ENCODE assay signal across 8 cellular contexts in genomic region chr7:103073989-103074518, GRCh38. TPM values are rescaled to one million over a fixed set of nuclear protein-coding genes. Genes with fewer than 3 reads are reported as not detected.
DNase-seq lines count a peak whose midpoint lies in the region; ATAC-seq and TF ChIP-seq lines count a peak whose summit lies in the region.

No MANE protein-coding gene starts in this region.

- POLR2A ChIA-PET in CD4-positive, alpha-beta T cell (lab: Charles Lee): interaction anchor here (1.2 to 2.4 kb wide), 9 partner anchors 8 to 326 kb away, joined by 3 to 20 read pairs (median 7); partner anchors contain the start of genes FAM185A, NAPEPLD and PSMC2

- no peak overlapping the region for H2BK15ac ChIP-seq in mesendoderm (replicated peaks; ENCODE audit: low read depth)

- no peak overlapping the region for H3K18ac ChIP-seq in mesendoderm (ENCODE audit: low read length)

- H3K27ac Mint-ChIP-seq in CD4-positive, alpha-beta T cell: peak overlapping the region; percentile 74
- H3K27ac Mint-ChIP-seq in brain: peak overlapping the region; percentile 72 to 90 (median 80)

- no peak overlapping the region for H3K23ac ChIP-seq in mesendoderm (ENCODE audit: low read length)

- H3K4me1 ChIP-seq in mesendoderm (ENCODE audit: control insufficient read depth, low read depth, low read length) (peaks cover 3% of the 10 kb centered on the region), aorta (ENCODE audit: control insufficient read depth in 1 of 2, insufficient read depth in 2 of 2, low read length in 2 of 2) (no peaks in the 10 kb centered on the region)

- peak overlapping the region; percentile 42 for H3K27ac ChIP-seq in CD4-positive, alpha-beta T cell (ENCODE audit: low read depth, low read length)
- no peak overlapping the region for H3K27ac ChIP-seq in mesendoderm (ENCODE audit: low read depth, low read length)
- H3K27ac ChIP-seq in aorta (ENCODE audit: low read depth in 1 of 2, low read length in 2 of 2): peak overlapping the region; percentile 18 to 78

- peaks cover 5% of the 10 kb centered on the region for H3K79me1 ChIP-seq in mesendoderm (ENCODE audit: low read length)

- H3K27me3 ChIP-seq in CD4-positive, alpha-beta T cell (ENCODE audit: control insufficient read depth, insufficient read depth, low read length): no peaks in the 10 kb centered on the region
- H3K27me3 ChIP-seq in mesendoderm (ENCODE audit: insufficient read depth, low read length, poor library complexity) (no peaks in the 10 kb centered on the region), aorta (ENCODE audit: control insufficient read depth in 1 of 2, insufficient read depth in 2 of 2, low read length in 1 of 2) (no peaks in the 10 kb centered on the region)

- H3K9me3 ChIP-seq in CD4-positive, alpha-beta T cell (ENCODE audit: control insufficient read depth, low read length): no peaks in the 10 kb centered on the region
- no peaks in the 10 kb centered on the region for H3K9me3 ChIP-seq in aorta (ENCODE audit: control insufficient read depth, low read length)

- peaks cover 9% of the 10 kb centered on the region for H3K79me2 ChIP-seq in mesendoderm (ENCODE audit: control insufficient read depth, insufficient read depth, low read length)

- H3K9ac ChIP-seq in mesendoderm (ENCODE audit: low read length): peak overlapping the region; percentile 68

- no peak overlapping the region for H2AK5ac ChIP-seq in mesendoderm (ENCODE audit: low read length)

- intact Hi-C loops in CD4-positive, alpha-beta T cell (cut with DNase I, micrococcal nuclease): loop anchor here (2.0 to 10.0 kb wide), 6 partner anchors 75 to 1259 kb away; partner anchors contain the start of genes NAPEPLD (in 2 of the 2), CUX1 (in 1 of the 2), FAM185A (in 1 of the 2) and ORC5 (in 1 of the 2)
- intact Hi-C loops in aorta (cut with DNase I): loop anchor here in 1 of 2 donors (2.0 kb wide), 1 partner anchor 75 kb away; the partner anchor contains the start of gene NAPEPLD

- ATAC-seq in CD4-positive, alpha-beta T cell (ENCODE audit: poor library complexity): no peak
- ATAC-seq in aorta (ENCODE audit: low FRiP score) (no peak), HG03039 (IDR thresholded peaks at IDR 0.05; ENCODE audit: unreplicated experiment) (no peak), HG03097 (IDR thresholded peaks at IDR 0.05; ENCODE audit: low FRiP score, unreplicated experiment) (no peak)

- H3K36me3 ChIP-seq in mesendoderm (ENCODE audit: control insufficient read depth, insufficient read depth, low read length): no peaks in the 10 kb centered on the region
- no peaks in the 10 kb centered on the region for H3K36me3 ChIP-seq in aorta (ENCODE audit: control insufficient read depth in 1 of 2, insufficient read depth in 2 of 2, low read length in 1 of 2)

- H4K5ac ChIP-seq in mesendoderm (ENCODE audit: low read length): no peak overlapping the region

- no peaks in the 10 kb centered on the region for H3K27me3 Mint-ChIP-seq in CD4-positive, alpha-beta T cell
- H3K27me3 Mint-ChIP-seq in brain: peaks cover 7% of the 10 kb centered on the region

- peaks cover 30% of the 10 kb centered on the region for H3K4me1 Mint-ChIP-seq in CD4-positive, alpha-beta T cell (ENCODE audit: low read depth)
- peaks cover 43% of the 10 kb centered on the region for H3K4me1 Mint-ChIP-seq in brain

- peak overlapping the region; percentile 85 for H3K4me3 Mint-ChIP-seq in CD4-positive, alpha-beta T cell
- H3K4me3 Mint-ChIP-seq in brain: peak overlapping the region; percentile 90 to 94 (median 90)

- no peak for DNase-seq in CD4-positive, alpha-beta T cell
- DNase-seq in LNCaP clone FGC (ENCODE audit: low read depth) (no peak), mesendoderm (peak; percentile 26), aorta (no peak), SKM-1 (lab: John Stamatoyannopoulos, UW; ENCODE audit: unreplicated experiment) (no peak)

- peak overlapping the region; percentile 76 for H3K4me2 ChIP-seq in mesendoderm (ENCODE audit: low read length)

- no peak for TF ChIP-seq CTCF in CD4-positive, alpha-beta T cell (IDR thresholded peaks at IDR 0.05)
- TF ChIP-seq CTCF in LNCaP clone FGC (IDR thresholded peaks at IDR 0.05; ENCODE audit: control insufficient read depth, extremely low read depth, insufficient read depth) (no peak), brain (conservative IDR thresholded peaks at IDR 0.05) (no peak)

- no CpG with 5 or more reads among the region's 6 CpGs for WGBS in mesendoderm (ENCODE audit: extremely low coverage, insufficient coverage, low lambda C conversion rate)
- 0 to 2% methylated on average over 6 of the region's 6 CpGs for WGBS in aorta, 2 donors

- H3K56ac ChIP-seq in mesendoderm (ENCODE audit: low read length): peak overlapping the region; percentile 92

- no peak overlapping the region for H3K4ac ChIP-seq in mesendoderm (ENCODE audit: low read depth, low read length)

- H4K8ac ChIP-seq in mesendoderm (ENCODE audit: low read depth, low read length): no peak overlapping the region

- H3K4me3 ChIP-seq in LNCaP clone FGC (ENCODE audit: low read depth, low read length) (peak overlapping the region; percentile 90), mesendoderm (ENCODE audit: low read length) (peak overlapping the region; percentile 97), aorta (ENCODE audit: low read length in 2 of 2) (peak overlapping the region; percentile 24 to 60)

- CTCF ChIA-PET in CD4-positive, alpha-beta T cell (lab: Charles Lee): interaction anchor here (0.6 to 2.6 kb wide), 5 partner anchors 8 to 205 kb away, joined by 3 to 11 read pairs (median 5); no protein-coding TSS in a partner anchor

- no peaks in the 10 kb centered on the region for H3K9me3 Mint-ChIP-seq in CD4-positive, alpha-beta T cell
- H3K9me3 Mint-ChIP-seq in brain: peaks cover 0 to 4% (median 0%) of the 10 kb centered on the region in 5 experiments

- H2BK120ac ChIP-seq in mesendoderm (ENCODE audit: low read depth, low read length): no peak overlapping the region

- H2BK5ac ChIP-seq in mesendoderm (ENCODE audit: low read length): no peak overlapping the region

- peaks cover 6% of the 10 kb centered on the region for H3K36me3 Mint-ChIP-seq in CD4-positive, alpha-beta T cell (ENCODE audit: low read depth)
- H3K36me3 Mint-ChIP-seq in brain: peaks cover 15% of the 10 kb centered on the region

RNA-seq across cellular contexts. Expression of gene FBXL13, which starts 0.5 kb away (rescaled TPM):
- 1 to 10 TPM in 1 of 2 experiments, under 1 TPM in 1; 0.89 to 1.4 TPM for total RNA-seq in CD4-positive, alpha-beta T cell
- polyA plus RNA-seq in brain (ENCODE audit: insufficient read depth, low read depth, low replicate concordance): 0.24 TPM
- polyA plus RNA-seq in mesendoderm (2013, experiment 1 of 2): 1.4 TPM
- polyA plus RNA-seq in mesendoderm (2013, experiment 2 of 2): 1.8 TPM
- total RNA-seq in aorta: 1 to 10 TPM; 1.4 to 2.6 TPM
- under 1 TPM in 1 of 2 donors, not detected in 1; 1.00 TPM for polyA plus RNA-seq in aorta

RNA-seq across cellular contexts. Expression of gene ARMC10, which starts 0.9 kb away (rescaled TPM):
- total RNA-seq in CD4-positive, alpha-beta T cell: 1 to 10 TPM; 6.0 to 6.9 TPM
- polyA plus RNA-seq in brain (ENCODE audit: insufficient read depth, low read depth, low replicate concordance) (39.0 TPM), aorta (10 to 100 TPM; 29.6 to 37.6 TPM)
- polyA plus RNA-seq in mesendoderm (2013, experiment 1 of 2): 26.5 TPM
- polyA plus RNA-seq in mesendoderm (2013, experiment 2 of 2): 27.7 TPM
- total RNA-seq in aorta: 10 to 100 TPM; 29.8 to 40.0 TPM

Comparison
In these comparisons a context has a peak if more than half of its experiments do, and no peak if none do; other contexts are left out.
1. H3K4me3 ChIP-seq: peak in every context shown above with its lines; median percentile 97 in mesendoderm; 90 in LNCaP clone FGC; 42 in aorta.